Comparison of ENCODE assay signal across 17 cellular contexts in genomic region chr6:6218246-6219085, GRCh38.
DNase-seq lines count a peak whose midpoint lies in the region; ATAC-seq and TF ChIP-seq lines count a peak whose summit lies in the region.
"Had no signal": no experiment of that assay in that cellular context is flagged by ENCODE, and none has a peak within 500 bp of the region (broad histone marks: within the 10 kb centered on the region; RNA-seq: fewer than 3 reads in every experiment).

No MANE protein-coding gene starts in this region.

- CTCF ChIA-PET in GM10248 (lab: Yijun Ruan, JAX), result interaction anchor here (1.6 kb wide), 1 partner anchor 9 kb away, joined by 4 read pairs; no protein-coding TSS in a partner anchor

- DNase-seq in GM04503 (ENCODE audit: low read depth), result peak; percentile 17
- peak; percentile 23 for DNase-seq in NB4 (ENCODE audit: low read depth)
- DNase-seq in epithelial cell of esophagus (ENCODE audit: low read depth), result peak; percentile 32
- DNase-seq in stimulated activated effector memory CD8-positive, alpha-beta T cell treated with anti-CD3 and anti-CD28 coated beads, Interleukin-12 subunit alpha, Interleukin-12 subunit beta, amount 100 ng/mL, for 72 hours (ENCODE audit: low spot score in 2 of 2), result no peak
- no peak for DNase-seq in GM10248 (ENCODE audit: extremely low spot score)
- no peak for DNase-seq in NCI-H1105 (lab: John Stamatoyannopoulos, UW)
- no peak for DNase-seq in GM19238 (ENCODE audit: insufficient read length, low spot score)
- DNase-seq: activated CD8-positive, alpha-beta T cell treated with anti-CD3 and anti-CD28 coated beads for 36 hours; activated naive CD4-positive, alpha-beta T cell treated with anti-CD3 and anti-CD28 coated beads for 36 hours; CD8-positive, alpha-beta T cell; central memory CD4-positive, alpha-beta T cell; head of caudate nucleus; kidney glomerular epithelial cell; natural killer cell; NCI-H1930; SHP77 had no signal

- no peak overlapping the region for H3K4me3 Mint-ChIP-seq in stimulated activated effector memory CD8-positive, alpha-beta T cell treated with anti-CD3 and anti-CD28 coated beads, Interleukin-12 subunit alpha, Interleukin-12 subunit beta, amount 100 ng/mL, for 72 hours
- H3K4me3 Mint-ChIP-seq: activated CD8-positive, alpha-beta T cell treated with anti-CD3 and anti-CD28 coated beads for 36 hours; activated naive CD4-positive, alpha-beta T cell treated with anti-CD3 and anti-CD28 coated beads for 36 hours; CD8-positive, alpha-beta T cell; IgD-negative memory B cell; natural killer cell had no signal

- TF ChIP-seq CTCF in NB4 (IDR thresholded peaks at IDR 0.05; ENCODE audit: low read depth, low read length), result no peak
- no peak for TF ChIP-seq CTCF in epithelial cell of esophagus (IDR thresholded peaks at IDR 0.05; ENCODE audit: insufficient read depth, low read depth, low read length, missing control alignments)
- no peak for TF ChIP-seq CTCF in GM10248 (IDR thresholded peaks at IDR 0.05; ENCODE audit: control extremely low read depth, extremely low read depth, low read depth, missing control alignments)

- TF ChIP-seq POLR2A in NB4 (IDR thresholded peaks at IDR 0.05; ENCODE audit: extremely low read depth, insufficient read length), result no peak

- H3K4me3 ChIP-seq in NB4 (ENCODE audit: low read depth, low read length), result no peak overlapping the region
- H3K4me3 ChIP-seq in epithelial cell of esophagus (ENCODE audit: low read length), result no peak overlapping the region

- no peak overlapping the region for H3K27ac Mint-ChIP-seq in stimulated activated effector memory CD8-positive, alpha-beta T cell treated with anti-CD3 and anti-CD28 coated beads, Interleukin-12 subunit alpha, Interleukin-12 subunit beta, amount 100 ng/mL, for 72 hours
- H3K27ac Mint-ChIP-seq: activated CD8-positive, alpha-beta T cell treated with anti-CD3 and anti-CD28 coated beads for 36 hours; activated naive CD4-positive, alpha-beta T cell treated with anti-CD3 and anti-CD28 coated beads for 36 hours; CD8-positive, alpha-beta T cell; IgD-negative memory B cell; natural killer cell had no signal

- H3K36me3 Mint-ChIP-seq in stimulated activated effector memory CD8-positive, alpha-beta T cell treated with anti-CD3 and anti-CD28 coated beads, Interleukin-12 subunit alpha, Interleukin-12 subunit beta, amount 100 ng/mL, for 72 hours, result no peaks in the 10 kb centered on the region
- H3K36me3 Mint-ChIP-seq: CD8-positive, alpha-beta T cell; IgD-negative memory B cell; natural killer cell had no signal

- no peaks in the 10 kb centered on the region for H3K9me3 Mint-ChIP-seq in stimulated activated effector memory CD8-positive, alpha-beta T cell treated with anti-CD3 and anti-CD28 coated beads, Interleukin-12 subunit alpha, Interleukin-12 subunit beta, amount 100 ng/mL, for 72 hours
- H3K9me3 Mint-ChIP-seq: activated CD8-positive, alpha-beta T cell treated with anti-CD3 and anti-CD28 coated beads for 36 hours; activated naive CD4-positive, alpha-beta T cell treated with anti-CD3 and anti-CD28 coated beads for 36 hours; CD8-positive, alpha-beta T cell; IgD-negative memory B cell; natural killer cell had no signal

- ATAC-seq in stimulated activated effector memory CD8-positive, alpha-beta T cell treated with anti-CD3 and anti-CD28 coated beads, Interleukin-12 subunit alpha, Interleukin-12 subunit beta, amount 100 ng/mL, for 72 hours, result peak; percentile 40
- ATAC-seq: activated CD8-positive, alpha-beta T cell treated with anti-CD3 and anti-CD28 coated beads for 36 hours; CD8-positive, alpha-beta T cell; natural killer cell had no signal

- POLR2A ChIA-PET in GM10248 (lab: Yijun Ruan, JAX), result no interaction called here

- no peaks in the 10 kb centered on the region for H3K4me1 Mint-ChIP-seq in stimulated activated effector memory CD8-positive, alpha-beta T cell treated with anti-CD3 and anti-CD28 coated beads, Interleukin-12 subunit alpha, Interleukin-12 subunit beta, amount 100 ng/mL, for 72 hours
- H3K4me1 Mint-ChIP-seq: IgD-negative memory B cell, natural killer cell had no signal

Comparison
In these comparisons a context has a peak if more than half of its experiments do, and no peak if none do; other contexts are left out.
1. DNase-seq: peak in GM04503 (single experiment), NB4 (single experiment) and epithelial cell of esophagus (single experiment); none in stimulated activated effector memory CD8-positive, alpha-beta T cell treated with anti-CD3 and anti-CD28 coated beads, Interleukin-12 subunit alpha, Interleukin-12 subunit beta, amount 100 ng/mL, for 72 hours (0 of 2), GM10248 (single experiment), NCI-H1105 (single experiment) and GM19238 (single experiment).